ENCODE assay signal across 8 cellular contexts in the genomic region with DNA sequence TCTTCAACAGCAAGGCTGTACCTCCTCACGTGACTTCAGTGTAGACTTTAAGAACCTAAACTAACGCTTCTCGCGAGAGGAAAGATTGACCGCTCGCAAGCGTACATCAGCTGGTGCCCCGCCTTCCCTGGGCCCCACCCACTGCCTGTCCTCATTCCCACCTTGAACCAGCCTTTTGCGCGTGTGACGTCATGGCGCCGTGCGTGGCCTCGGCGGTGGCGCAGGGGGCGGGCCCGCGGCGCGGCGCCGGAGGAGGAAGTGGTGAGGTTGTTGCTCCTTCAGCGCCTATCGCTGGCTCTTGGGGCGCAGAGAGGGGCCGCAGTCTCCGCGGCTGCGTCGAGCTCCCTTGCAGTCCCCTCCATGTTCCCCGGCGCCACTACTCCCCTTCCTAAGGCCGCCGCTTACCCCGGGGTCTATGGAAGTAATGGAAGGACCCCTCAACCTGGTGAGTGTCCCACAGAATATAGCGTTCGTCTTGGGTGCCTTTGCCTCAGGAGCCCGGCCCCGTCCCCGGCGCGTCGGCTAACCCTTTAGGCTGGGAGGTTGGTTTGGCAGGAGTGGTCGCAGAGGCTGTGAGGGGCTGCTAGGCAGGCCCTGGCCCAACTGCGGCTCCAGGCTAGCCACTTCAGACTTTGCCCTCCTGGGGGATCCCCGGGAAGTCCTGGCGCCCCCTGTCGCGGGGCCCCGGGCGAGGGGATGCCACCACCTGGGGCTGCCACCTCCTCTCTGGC.
DNase-seq lines count a peak whose midpoint lies in the region; ATAC-seq and TF ChIP-seq lines count a peak whose summit lies in the region.

A gene (plus strand): TSS at position 273 of the 731 bp plus-strand sequence. CDS start 143 bp downstream, at position 416.

- TF ChIP-seq CTCF in AG10803 (conservative IDR thresholded peaks at IDR 0.05; ENCODE audit: low read length): peak; percentile 26

- H3K4me3 ChIP-seq in AG10803 (ENCODE audit: low read length): peak within 1 kb of the TSS; percentile 91

- ATAC-seq in GM19023 (IDR thresholded peaks at IDR 0.05; ENCODE audit: unreplicated experiment): peak; percentile 95
- peak; percentile 98 for ATAC-seq in HG03280 (IDR thresholded peaks at IDR 0.05; ENCODE audit: unreplicated experiment)

- DNase-seq in AG10803 (ENCODE audit: low read depth) (peak; percentile 98), NCI-H345 (lab: John Stamatoyannopoulos, UW) (peak; percentile 95), iris pigment epithelial cell (ENCODE audit: low read depth) (peak; percentile 99)
- DNase-seq in activated CD4-positive, CD25-positive, alpha-beta regulatory T cell (lab: John Stamatoyannopoulos, UW): peak; percentile 89 to 93 (median 92)
- DNase-seq in central memory CD4-positive, alpha-beta T cell: peak; percentile 97
- peak; percentile 96 for DNase-seq in stimulated activated CD4-positive, alpha-beta T cell treated with anti-CD3 and anti-CD28 coated beads, Interleukin-12 subunit alpha, Interleukin-12 subunit beta, amount 100 ng/mL, for 4 hours

Comparison
In these comparisons a context has a peak if more than half of its experiments do, and no peak if none do; other contexts are left out.
1. Peak in every context shown above with its lines: DNase-seq, ATAC-seq and H3K4me3 ChIP-seq.